8 cellular contexts compared by ENCODE assay signal in the genomic region with DNA sequence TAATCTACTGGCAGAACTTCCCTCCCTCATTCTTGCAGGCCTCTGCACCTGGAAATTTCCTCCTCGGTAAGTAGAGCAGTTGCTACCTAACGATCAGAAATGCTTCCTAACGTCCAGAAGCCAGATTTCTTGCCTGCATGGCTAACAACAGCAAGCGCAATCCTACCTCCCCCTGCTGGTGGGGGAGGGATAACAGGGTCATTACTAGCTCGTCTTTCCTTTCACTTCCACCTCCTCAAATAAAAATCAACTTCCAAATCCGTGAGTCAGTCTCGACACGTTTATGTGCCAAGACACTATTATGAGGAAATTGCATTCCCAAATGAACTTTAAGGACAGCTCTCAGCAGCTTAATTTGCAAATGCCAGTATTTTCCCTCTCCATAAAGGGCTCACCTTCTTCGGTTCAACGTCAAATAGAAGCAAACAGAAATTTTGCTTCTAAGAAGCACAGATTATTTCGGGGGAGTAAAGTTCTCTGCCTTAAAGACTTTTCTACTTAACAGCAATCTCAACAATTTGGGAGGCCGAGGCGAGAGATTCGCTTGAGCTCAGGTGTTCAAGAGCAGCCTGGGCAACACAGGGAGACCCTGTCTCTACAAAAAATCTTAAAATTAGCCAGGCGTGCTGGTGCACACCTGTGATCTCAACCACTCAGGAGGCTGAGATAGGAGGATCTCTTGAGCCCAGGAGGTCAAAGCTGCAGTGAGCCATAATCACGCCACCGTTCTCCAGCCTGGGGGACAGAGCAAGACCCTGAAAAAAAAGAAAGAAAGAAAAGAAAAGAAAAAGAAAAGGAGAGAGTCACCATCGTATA.
A peak's percentile ranks its signal among the peaks of the same experiment; 100 is the strongest.
DNase-seq lines count a peak whose midpoint lies in the region; ATAC-seq and TF ChIP-seq lines count a peak whose summit lies in the region.

No MANE protein-coding gene starts in this region.

- DNase-seq in activated CD4-positive, CD25-positive, alpha-beta regulatory T cell treated with anti-CD3 and anti-CD28 coated beads, Interleukin-2, amount 50 U/mL, for 72 hours, result peak; percentile 31
- DNase-seq in activated CD4-positive, CD25-positive, alpha-beta regulatory T cell (lab: John Stamatoyannopoulos, UW), result no peak
- DNase-seq in MG63 (peak; percentile 4), foreskin fibroblast (peak in 1 of 2 donors; percentile 1)
- DNase-seq in activated CD4-positive, alpha-beta T cell treated with anti-CD3 and anti-CD28 coated beads, Interleukin-2, amount 10 ng/mL, durations not matched to agents 7 days and 5 days, result peak; percentile 43
- DNase-seq in stimulated activated CD4-positive, alpha-beta T cell treated with anti-CD3 and anti-CD28 coated beads, Interleukin-12 subunit alpha, Interleukin-12 subunit beta, amount 100 ng/mL, for 4 hours, result peak; percentile 13
- no peak for DNase-seq in effector memory CD4-positive, alpha-beta T cell

- H3K4me3 ChIP-seq in MG63, result no peak overlapping the region
- H3K4me3 ChIP-seq in foreskin fibroblast (ENCODE audit: low read depth in 1 of 2, low read length in 2 of 2), result no peak overlapping the region
- no peak overlapping the region for H3K4me3 ChIP-seq in effector memory CD4-positive, alpha-beta T cell (ENCODE audit: insufficient read depth, low read depth, low read length, poor library complexity, severe bottlenecking)

- no peaks in the 10 kb centered on the region for H3K36me3 ChIP-seq in MG63
- H3K36me3 ChIP-seq in effector memory CD4-positive, alpha-beta T cell (ENCODE audit: control insufficient read depth, insufficient read depth, low read length), result no peaks in the 10 kb centered on the region

- no peaks in the 10 kb centered on the region for H3K9me3 ChIP-seq in MG63
- no peaks in the 10 kb centered on the region for H3K9me3 ChIP-seq in effector memory CD4-positive, alpha-beta T cell (ENCODE audit: control insufficient read depth, low read length)

- CTCF ChIA-PET in activated CD4-positive, alpha-beta T cell treated with anti-CD3 and anti-CD28 coated beads, Interleukin-2, amount 10 ng/mL, durations not matched to agents 7 days and 5 days (lab: Charles Lee), result interaction anchor here (0.6 to 1.2 kb wide), 3 partner anchors 9 to 1834 kb away, joined by 3 to 4 read pairs (median 3); no protein-coding TSS in a partner anchor

- no peaks in the 10 kb centered on the region for H3K36me3 Mint-ChIP-seq in activated CD4-positive, alpha-beta T cell treated with anti-CD3 and anti-CD28 coated beads, Interleukin-2, amount 10 ng/mL, durations not matched to agents 7 days and 5 days (ENCODE audit: low read depth)

- POLR2A ChIA-PET in activated CD4-positive, alpha-beta T cell treated with anti-CD3 and anti-CD28 coated beads, Interleukin-2, amount 10 ng/mL, durations not matched to agents 7 days and 5 days (lab: Charles Lee), result no interaction called here

- peak overlapping the region; percentile 36 for H3K4me3 Mint-ChIP-seq in activated CD4-positive, alpha-beta T cell treated with anti-CD3 and anti-CD28 coated beads, Interleukin-2, amount 10 ng/mL, durations not matched to agents 7 days and 5 days

- no peaks in the 10 kb centered on the region for H3K27me3 Mint-ChIP-seq in activated CD4-positive, alpha-beta T cell treated with anti-CD3 and anti-CD28 coated beads, Interleukin-2, amount 10 ng/mL, durations not matched to agents 7 days and 5 days

- H3K4me1 Mint-ChIP-seq in activated CD4-positive, alpha-beta T cell treated with anti-CD3 and anti-CD28 coated beads, Interleukin-2, amount 10 ng/mL, durations not matched to agents 7 days and 5 days, result peaks cover 4% of the 10 kb centered on the region

- H3K9me3 Mint-ChIP-seq in activated CD4-positive, alpha-beta T cell treated with anti-CD3 and anti-CD28 coated beads, Interleukin-2, amount 10 ng/mL, durations not matched to agents 7 days and 5 days, result no peaks in the 10 kb centered on the region

- H3K27ac ChIP-seq in effector memory CD4-positive, alpha-beta T cell (ENCODE audit: insufficient read depth, low read length, poor library complexity, severe bottlenecking), result no peak overlapping the region

- no peaks in the 10 kb centered on the region for H3K4me1 ChIP-seq in effector memory CD4-positive, alpha-beta T cell (ENCODE audit: control insufficient read depth, insufficient read depth, low read length, poor library complexity, severe bottlenecking)

- peak; percentile 69 for ATAC-seq in GM21529 (IDR thresholded peaks at IDR 0.05; ENCODE audit: unreplicated experiment)

- TF ChIP-seq CTCF in foreskin fibroblast (IDR thresholded peaks at IDR 0.05; ENCODE audit: low read depth, low read length), result peak; percentile 30

- no peak overlapping the region for H3K27ac Mint-ChIP-seq in activated CD4-positive, alpha-beta T cell treated with anti-CD3 and anti-CD28 coated beads, Interleukin-2, amount 10 ng/mL, durations not matched to agents 7 days and 5 days

- no peaks in the 10 kb centered on the region for H3K27me3 ChIP-seq in MG63
- no peaks in the 10 kb centered on the region for H3K27me3 ChIP-seq in effector memory CD4-positive, alpha-beta T cell (replicated peaks; ENCODE audit: control insufficient read depth, insufficient read depth, low read length, poor library complexity, severe bottlenecking)

Comparison
In these comparisons a context has a peak if more than half of its experiments do, and no peak if none do; other contexts are left out.
1. DNase-seq: peak in activated CD4-positive, CD25-positive, alpha-beta regulatory T cell treated with anti-CD3 and anti-CD28 coated beads, Interleukin-2, amount 50 U/mL, for 72 hours (single experiment), MG63 (single experiment), activated CD4-positive, alpha-beta T cell treated with anti-CD3 and anti-CD28 coated beads, Interleukin-2, amount 10 ng/mL, durations not matched to agents 7 days and 5 days (single experiment) and stimulated activated CD4-positive, alpha-beta T cell treated with anti-CD3 and anti-CD28 coated beads, Interleukin-12 subunit alpha, Interleukin-12 subunit beta, amount 100 ng/mL, for 4 hours (single experiment); none in activated CD4-positive, CD25-positive, alpha-beta regulatory T cell (0 of 4) and effector memory CD4-positive, alpha-beta T cell (0 of 3).